In the genomic region with DNA sequence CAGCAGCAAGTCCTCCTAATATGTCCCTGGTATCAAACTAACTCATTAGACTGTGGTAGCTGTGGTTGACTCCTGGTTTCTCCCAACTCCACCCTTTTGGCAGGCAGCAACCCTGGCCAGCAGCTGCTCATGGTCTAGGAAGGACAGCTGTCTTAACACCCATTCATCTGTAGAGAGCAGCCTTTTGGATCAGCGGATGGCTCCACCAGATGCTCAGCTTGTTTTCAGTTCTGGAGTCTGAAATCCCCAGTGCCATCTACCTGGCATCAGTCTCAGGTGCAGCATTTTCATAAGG, we compare ENCODE assay signal across 1 cellular context.
TF ChIP-seq lines count a peak whose summit lies in the region.

No MANE protein-coding gene starts in this region.

TF ChIP-seq in GM23338, 12 proteins besides CTCF, POLR2A, EP300 and RAD21 (continued from another document):
- TF ChIP-seq, protein P1, sequence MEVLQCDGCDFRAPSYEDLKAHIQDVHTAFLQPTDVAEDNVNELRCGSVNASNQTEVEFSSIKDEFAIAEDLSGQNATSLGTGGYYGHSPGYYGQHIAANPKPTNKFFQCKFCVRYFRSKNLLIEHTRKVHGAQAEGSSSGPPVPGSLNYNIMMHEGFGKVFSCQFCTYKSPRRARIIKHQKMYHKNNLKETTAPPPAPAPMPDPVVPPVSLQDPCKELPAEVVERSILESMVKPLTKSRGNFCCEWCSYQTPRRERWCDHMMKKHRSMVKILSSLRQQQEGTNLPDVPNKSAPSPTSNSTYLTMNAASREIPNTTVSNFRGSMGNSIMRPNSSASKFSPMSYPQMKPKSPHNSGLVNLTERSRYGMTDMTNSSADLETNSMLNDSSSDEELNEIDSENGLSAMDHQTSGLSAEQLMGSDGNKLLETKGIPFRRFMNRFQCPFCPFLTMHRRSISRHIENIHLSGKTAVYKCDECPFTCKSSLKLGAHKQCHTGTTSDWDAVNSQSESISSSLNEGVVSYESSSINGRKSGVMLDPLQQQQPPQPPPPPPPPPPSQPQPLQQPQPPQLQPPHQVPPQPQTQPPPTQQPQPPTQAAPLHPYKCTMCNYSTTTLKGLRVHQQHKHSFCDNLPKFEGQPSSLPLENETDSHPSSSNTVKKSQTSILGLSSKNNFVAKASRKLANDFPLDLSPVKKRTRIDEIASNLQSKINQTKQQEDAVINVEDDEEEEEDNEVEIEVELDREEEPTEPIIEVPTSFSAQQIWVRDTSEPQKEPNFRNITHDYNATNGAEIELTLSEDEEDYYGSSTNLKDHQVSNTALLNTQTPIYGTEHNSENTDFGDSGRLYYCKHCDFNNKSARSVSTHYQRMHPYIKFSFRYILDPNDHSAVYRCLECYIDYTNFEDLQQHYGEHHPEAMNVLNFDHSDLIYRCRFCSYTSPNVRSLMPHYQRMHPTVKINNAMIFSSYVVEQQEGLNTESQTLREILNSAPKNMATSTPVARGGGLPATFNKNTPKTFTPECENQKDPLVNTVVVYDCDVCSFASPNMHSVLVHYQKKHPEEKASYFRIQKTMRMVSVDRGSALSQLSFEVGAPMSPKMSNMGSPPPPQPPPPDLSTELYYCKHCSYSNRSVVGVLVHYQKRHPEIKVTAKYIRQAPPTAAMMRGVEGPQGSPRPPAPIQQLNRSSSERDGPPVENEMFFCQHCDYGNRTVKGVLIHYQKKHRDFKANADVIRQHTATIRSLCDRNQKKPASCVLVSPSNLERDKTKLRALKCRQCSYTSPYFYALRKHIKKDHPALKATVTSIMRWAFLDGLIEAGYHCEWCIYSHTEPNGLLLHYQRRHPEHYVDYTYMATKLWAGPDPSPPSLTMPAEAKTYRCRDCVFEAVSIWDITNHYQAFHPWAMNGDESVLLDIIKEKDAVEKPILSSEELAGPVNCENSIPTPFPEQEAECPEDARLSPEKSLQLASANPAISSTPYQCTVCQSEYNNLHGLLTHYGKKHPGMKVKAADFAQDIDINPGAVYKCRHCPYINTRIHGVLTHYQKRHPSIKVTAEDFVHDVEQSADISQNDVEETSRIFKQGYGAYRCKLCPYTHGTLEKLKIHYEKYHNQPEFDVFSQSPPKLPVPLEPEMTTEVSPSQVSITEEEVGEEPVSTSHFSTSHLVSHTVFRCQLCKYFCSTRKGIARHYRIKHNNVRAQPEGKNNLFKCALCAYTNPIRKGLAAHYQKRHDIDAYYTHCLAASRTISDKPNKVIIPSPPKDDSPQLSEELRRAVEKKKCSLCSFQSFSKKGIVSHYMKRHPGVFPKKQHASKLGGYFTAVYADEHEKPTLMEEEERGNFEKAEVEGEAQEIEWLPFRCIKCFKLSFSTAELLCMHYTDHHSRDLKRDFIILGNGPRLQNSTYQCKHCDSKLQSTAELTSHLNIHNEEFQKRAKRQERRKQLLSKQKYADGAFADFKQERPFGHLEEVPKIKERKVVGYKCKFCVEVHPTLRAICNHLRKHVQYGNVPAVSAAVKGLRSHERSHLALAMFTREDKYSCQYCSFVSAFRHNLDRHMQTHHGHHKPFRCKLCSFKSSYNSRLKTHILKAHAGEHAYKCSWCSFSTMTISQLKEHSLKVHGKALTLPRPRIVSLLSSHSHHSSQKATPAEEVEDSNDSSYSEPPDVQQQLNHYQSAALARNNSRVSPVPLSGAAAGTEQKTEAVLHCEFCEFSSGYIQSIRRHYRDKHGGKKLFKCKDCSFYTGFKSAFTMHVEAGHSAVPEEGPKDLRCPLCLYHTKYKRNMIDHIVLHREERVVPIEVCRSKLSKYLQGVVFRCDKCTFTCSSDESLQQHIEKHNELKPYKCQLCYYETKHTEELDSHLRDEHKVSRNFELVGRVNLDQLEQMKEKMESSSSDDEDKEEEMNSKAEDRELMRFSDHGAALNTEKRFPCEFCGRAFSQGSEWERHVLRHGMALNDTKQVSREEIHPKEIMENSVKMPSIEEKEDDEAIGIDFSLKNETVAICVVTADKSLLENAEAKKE (CRISPR knock-in tag; IDR thresholded peaks at IDR 0.05): no peak
- TF ChIP-seq EZH2 (IDR thresholded peaks at IDR 0.05; ENCODE audit: low read depth, unreplicated experiment) (no peak), ZNF114 (CRISPR knock-in tag; IDR thresholded peaks at IDR 0.05) (no peak), NANOG (IDR thresholded peaks at IDR 0.05; ENCODE audit: borderline replicate concordance) (no peak), EZH2phosphoT487 (IDR thresholded peaks at IDR 0.05; ENCODE audit: unreplicated experiment) (no peak), STAT1 (IDR thresholded peaks at IDR 0.05; ENCODE audit: unreplicated experiment) (no peak), ZNF331 (CRISPR knock-in tag; IDR thresholded peaks at IDR 0.05; ENCODE audit: low read depth) (no peak)
- TF ChIP-seq, protein P2, sequence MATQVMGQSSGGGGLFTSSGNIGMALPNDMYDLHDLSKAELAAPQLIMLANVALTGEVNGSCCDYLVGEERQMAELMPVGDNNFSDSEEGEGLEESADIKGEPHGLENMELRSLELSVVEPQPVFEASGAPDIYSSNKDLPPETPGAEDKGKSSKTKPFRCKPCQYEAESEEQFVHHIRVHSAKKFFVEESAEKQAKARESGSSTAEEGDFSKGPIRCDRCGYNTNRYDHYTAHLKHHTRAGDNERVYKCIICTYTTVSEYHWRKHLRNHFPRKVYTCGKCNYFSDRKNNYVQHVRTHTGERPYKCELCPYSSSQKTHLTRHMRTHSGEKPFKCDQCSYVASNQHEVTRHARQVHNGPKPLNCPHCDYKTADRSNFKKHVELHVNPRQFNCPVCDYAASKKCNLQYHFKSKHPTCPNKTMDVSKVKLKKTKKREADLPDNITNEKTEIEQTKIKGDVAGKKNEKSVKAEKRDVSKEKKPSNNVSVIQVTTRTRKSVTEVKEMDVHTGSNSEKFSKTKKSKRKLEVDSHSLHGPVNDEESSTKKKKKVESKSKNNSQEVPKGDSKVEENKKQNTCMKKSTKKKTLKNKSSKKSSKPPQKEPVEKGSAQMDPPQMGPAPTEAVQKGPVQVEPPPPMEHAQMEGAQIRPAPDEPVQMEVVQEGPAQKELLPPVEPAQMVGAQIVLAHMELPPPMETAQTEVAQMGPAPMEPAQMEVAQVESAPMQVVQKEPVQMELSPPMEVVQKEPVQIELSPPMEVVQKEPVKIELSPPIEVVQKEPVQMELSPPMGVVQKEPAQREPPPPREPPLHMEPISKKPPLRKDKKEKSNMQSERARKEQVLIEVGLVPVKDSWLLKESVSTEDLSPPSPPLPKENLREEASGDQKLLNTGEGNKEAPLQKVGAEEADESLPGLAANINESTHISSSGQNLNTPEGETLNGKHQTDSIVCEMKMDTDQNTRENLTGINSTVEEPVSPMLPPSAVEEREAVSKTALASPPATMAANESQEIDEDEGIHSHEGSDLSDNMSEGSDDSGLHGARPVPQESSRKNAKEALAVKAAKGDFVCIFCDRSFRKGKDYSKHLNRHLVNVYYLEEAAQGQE (IDR thresholded peaks at IDR 0.05; ENCODE audit: unreplicated experiment): no peak
